8 cellular contexts compared by ENCODE assay signal in the genomic region with DNA sequence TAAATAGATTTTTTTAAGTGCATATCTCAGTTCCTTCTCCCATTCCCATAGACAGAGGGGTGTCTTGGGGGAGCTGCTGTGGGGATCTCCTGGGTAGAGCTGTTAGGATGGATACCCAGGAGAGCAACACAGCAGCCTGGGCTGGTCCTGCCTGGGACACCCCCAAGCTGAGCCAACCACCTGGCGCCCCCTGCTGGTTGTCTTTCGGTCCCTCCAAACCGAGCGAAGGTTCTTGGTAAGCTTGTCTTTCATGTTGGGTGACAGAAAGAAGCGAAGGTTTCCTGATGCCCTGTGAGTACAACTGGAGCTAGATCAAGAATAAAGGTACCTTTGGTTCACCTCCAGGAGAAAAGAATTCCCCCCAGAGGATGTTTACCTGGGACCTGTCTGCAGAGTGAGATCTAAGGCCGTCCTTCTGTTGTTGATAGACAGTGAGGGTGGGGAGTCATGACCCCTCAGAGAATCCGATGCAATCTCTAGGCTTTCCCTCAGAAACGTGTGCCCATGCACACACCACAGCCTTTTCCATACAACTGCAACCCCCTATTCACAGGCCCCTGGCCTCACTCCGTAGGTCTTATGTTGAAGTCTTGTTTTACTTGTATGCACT. TPM values are rescaled to one million over a fixed set of nuclear protein-coding genes. Genes with fewer than 3 reads are reported as not detected.
A peak's percentile ranks its signal among the peaks of the same experiment; 100 is the strongest.
DNase-seq lines count a peak whose midpoint lies in the region; ATAC-seq and TF ChIP-seq lines count a peak whose summit lies in the region.

No MANE protein-coding gene starts in this region.

- intact Hi-C loops in MCF 10A (cut with micrococcal nuclease) = loop anchor here (1.0 to 5.0 kb wide), 4 partner anchors 49 to 557 kb away; no protein-coding TSS in a partner anchor

- peaks cover 47% of the 10 kb centered on the region for H3K36me3 Mint-ChIP-seq in MCF 10A (ENCODE audit: insufficient read depth, unreplicated experiment)

- no peaks in the 10 kb centered on the region for H3K9me3 Mint-ChIP-seq in MCF 10A (ENCODE audit: unreplicated experiment)

- CTCF ChIA-PET in MCF 10A (lab: Yijun Ruan, JAX) = interaction anchor here (0.6 to 11.6 kb wide), 33 partner anchors 8 to 559 kb away, joined by 3 to 138 read pairs (median 4); no protein-coding TSS in a partner anchor

- H3K4me1 Mint-ChIP-seq in MCF 10A (ENCODE audit: insufficient read depth, unreplicated experiment) = no peaks in the 10 kb centered on the region

- peaks cover 2% of the 10 kb centered on the region for H3K36me3 ChIP-seq in kidney epithelial cell (ENCODE audit: control insufficient read depth, insufficient read depth, low read length)

- H3K27me3 ChIP-seq in kidney epithelial cell (ENCODE audit: control insufficient read depth, insufficient read depth, low read length) = no peaks in the 10 kb centered on the region

- BruUV-seq in MCF 10A (replicated peaks; lab: Mats Ljungman, UMichigan) = no TSS peak

- no peak overlapping the region for H3K4me3 Mint-ChIP-seq in MCF 10A (ENCODE audit: unreplicated experiment)

- TF ChIP-seq CTCF in WI38 (IDR thresholded peaks at IDR 0.05; ENCODE audit: low read depth, low read length) (peak; percentile 81), MCF 10A (IDR thresholded peaks at IDR 0.05; ENCODE audit: unreplicated experiment) (peak; percentile 75), kidney epithelial cell (IDR thresholded peaks at IDR 0.05; ENCODE audit: insufficient read depth, low read length, poor library complexity, severe bottlenecking) (peak; percentile 82)

- H3K4me3 ChIP-seq in WI38 (ENCODE audit: low read depth, low read length) (no peak overlapping the region), kidney epithelial cell (ENCODE audit: low read depth, low read length) (no peak overlapping the region)

- no peaks in the 10 kb centered on the region for H3K27me3 Mint-ChIP-seq in MCF 10A (ENCODE audit: insufficient read depth, unreplicated experiment)

- peak; percentile 62 for ATAC-seq in GM21786 (IDR thresholded peaks at IDR 0.05; ENCODE audit: unreplicated experiment)

- DNase-seq in DMS114 treated with DMSO at 0.1 percent for 48 hours (lab: John Stamatoyannopoulos, UW; ENCODE audit: unreplicated experiment) = peak; percentile 3
- peak; percentile 39 for DNase-seq in NCI-H1092 (lab: John Stamatoyannopoulos, UW)
- peak; percentile 80 for DNase-seq in MCF 10A (ENCODE audit: unreplicated experiment)
- DNase-seq in kidney epithelial cell (ENCODE audit: low read depth) = peak; percentile 9
- peak; percentile 87 for DNase-seq in stimulated activated CD4-positive, alpha-beta T cell treated with anti-CD3 and anti-CD28 coated beads, Interleukin-4, amount 100 ng/mL, for 24 hours
- no peak for DNase-seq in COR-L47 (lab: John Stamatoyannopoulos, UW)

- H3K27ac Mint-ChIP-seq in MCF 10A (ENCODE audit: low read depth, unreplicated experiment) = no peak overlapping the region

- POLR2A ChIA-PET in MCF 10A (lab: Yijun Ruan, JAX) = interaction anchor here (1.1 to 2.3 kb wide), 5 partner anchors 35 to 158 kb away, joined by 6 to 10 read pairs (median 7); no protein-coding TSS in a partner anchor

RNA-seq across cellular contexts. Expression of a gene that starts 50.8 kb away (rescaled TPM):
- total RNA-seq in MCF 10A (2022) (33.1 and 37.4 TPM in 2 replicates), kidney epithelial cell (66.5 and 67.3 TPM in 2 replicates)
